In the genomic region with DNA sequence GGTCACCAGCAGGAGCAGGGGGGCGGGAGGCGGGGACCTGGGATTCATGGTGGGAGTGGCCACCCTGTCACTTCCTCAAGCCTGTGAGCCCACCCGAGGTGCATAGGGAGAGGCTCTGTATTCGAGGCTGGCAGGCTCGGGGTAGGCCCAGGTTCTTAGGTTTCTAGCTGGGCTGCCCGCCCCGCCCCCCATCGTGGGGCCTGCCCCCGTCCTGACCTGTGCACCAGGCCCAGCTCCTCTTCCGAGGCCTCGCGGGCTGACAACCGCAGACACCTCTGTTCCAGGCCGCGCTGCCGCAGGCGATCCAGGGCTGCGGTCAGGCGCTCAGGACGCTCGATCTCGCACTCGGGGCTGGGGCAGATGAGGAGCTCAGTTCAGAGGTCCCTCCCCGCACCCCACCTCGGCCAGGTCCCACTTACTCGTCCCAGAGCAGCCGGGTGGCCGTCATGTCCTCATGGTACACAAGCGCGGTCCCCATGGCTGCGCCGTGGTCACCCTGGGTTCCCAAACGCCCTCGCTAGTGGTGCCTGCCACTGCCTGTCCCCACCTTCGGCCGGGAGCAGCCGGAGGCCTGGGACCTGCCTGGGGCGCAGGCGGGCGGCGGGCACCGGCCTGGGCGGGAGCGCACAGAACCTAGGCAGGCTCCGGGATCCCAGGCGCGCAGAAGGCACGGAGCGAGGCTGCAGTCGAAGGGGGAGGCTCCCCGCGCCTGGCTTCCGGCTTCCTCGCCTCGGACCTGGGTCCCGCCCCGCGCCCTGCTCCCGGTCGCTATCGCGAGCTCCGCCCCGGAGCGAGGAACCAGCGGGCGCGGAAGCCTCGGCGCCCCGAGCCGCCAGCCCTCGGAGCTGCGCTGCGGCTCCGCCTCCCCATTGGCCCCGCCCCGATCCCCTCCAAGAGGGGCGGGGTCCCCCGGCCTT, we compare ENCODE assay signal across 8 cellular contexts. TPM values are rescaled to one million over a fixed set of nuclear protein-coding genes. Genes with fewer than 3 reads are reported as not detected.
A peak's percentile ranks its signal among the peaks of the same experiment; 100 is the strongest.
DNase-seq lines count a peak whose midpoint lies in the region; ATAC-seq and TF ChIP-seq lines count a peak whose summit lies in the region.

A gene with protein sequence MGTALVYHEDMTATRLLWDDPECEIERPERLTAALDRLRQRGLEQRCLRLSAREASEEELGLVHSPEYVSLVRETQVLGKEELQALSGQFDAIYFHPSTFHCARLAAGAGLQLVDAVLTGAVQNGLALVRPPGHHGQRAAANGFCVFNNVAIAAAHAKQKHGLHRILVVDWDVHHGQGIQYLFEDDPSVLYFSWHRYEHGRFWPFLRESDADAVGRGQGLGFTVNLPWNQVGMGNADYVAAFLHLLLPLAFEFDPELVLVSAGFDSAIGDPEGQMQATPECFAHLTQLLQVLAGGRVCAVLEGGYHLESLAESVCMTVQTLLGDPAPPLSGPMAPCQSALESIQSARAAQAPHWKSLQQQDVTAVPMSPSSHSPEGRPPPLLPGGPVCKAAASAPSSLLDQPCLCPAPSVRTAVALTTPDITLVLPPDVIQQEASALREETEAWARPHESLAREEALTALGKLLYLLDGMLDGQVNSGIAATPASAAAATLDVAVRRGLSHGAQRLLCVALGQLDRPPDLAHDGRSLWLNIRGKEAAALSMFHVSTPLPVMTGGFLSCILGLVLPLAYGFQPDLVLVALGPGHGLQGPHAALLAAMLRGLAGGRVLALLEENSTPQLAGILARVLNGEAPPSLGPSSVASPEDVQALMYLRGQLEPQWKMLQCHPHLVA (minus strand): TSS at position 711 of the 917 bp plus-strand sequence. CDS start 233 bp downstream, at position 478.

- H3K4me2 ChIP-seq in GM23338, result peak within 1 kb of the TSS; percentile 96

- H3K27ac ChIP-seq in GM23338 (ENCODE audit: low read depth), result no peak within 1 kb of the TSS
- H3K27ac ChIP-seq in caudate nucleus (ENCODE audit: low read depth, low read length), result peak within 1 kb of the TSS; percentile 44

- H3K9me2 ChIP-seq in GM23338 (ENCODE audit: insufficient read depth), result no peaks in the 10 kb centered on the region

- peak within 1 kb of the TSS; percentile 83 for H3K4me3 Mint-ChIP-seq in GM23338

- no peaks in the 10 kb centered on the region; the same call in 1 of the 2 replicates for H3K79me2 ChIP-seq in GM23338 (replicated peaks; ENCODE audit: insufficient read depth)

- peaks cover 8% of the 10 kb centered on the region for H3K27me3 Mint-ChIP-seq in GM23338 (ENCODE audit: insufficient read depth, low read depth, poor library complexity)

- TF ChIP-seq CTCF in GM23338 (conservative IDR thresholded peaks at IDR 0.05; ENCODE audit: low read depth in 2 of 2) (no peak), WI38 (IDR thresholded peaks at IDR 0.05; ENCODE audit: low read depth, low read length) (no peak)

- peak within 1 kb of the TSS; percentile 87; the same call in 1 of the 2 replicates for H2AFZ ChIP-seq in GM23338

- H3K36me3 Mint-ChIP-seq in GM23338 (ENCODE audit: low read depth), result peaks cover 8% of the 10 kb centered on the region; the same call in 2 of the 3 replicates

- H4K20me1 ChIP-seq in GM23338 (replicated peaks; ENCODE audit: insufficient read depth), result peaks cover 3% of the 10 kb centered on the region; the same call in 1 of the 2 replicates

- H3K4me1 ChIP-seq in GM23338 (ENCODE audit: insufficient read depth), result peaks cover under 1% of the 10 kb centered on the region; the same call in 1 of the 2 replicates

- no peaks in the 10 kb centered on the region for H3K27me3 ChIP-seq in GM23338 (ENCODE audit: insufficient read depth)

- H3F3A ChIP-seq in GM23338 (replicated peaks; ENCODE audit: low read depth), result peaks cover 6% of the 10 kb centered on the region; the same call in 1 of the 2 replicates

- no peaks in the 10 kb centered on the region for H3K36me3 ChIP-seq in GM23338 (ENCODE audit: insufficient read depth)

- ATAC-seq in GM23338 (peak; percentile 77), GM18870 (IDR thresholded peaks at IDR 0.05; ENCODE audit: unreplicated experiment) (no peak)

- H3K27ac Mint-ChIP-seq in GM23338, result no peak within 1 kb of the TSS

- peaks cover 10% of the 10 kb centered on the region for H3K4me1 Mint-ChIP-seq in GM23338

- peak; percentile 87 for DNase-seq in ELR (ENCODE audit: low read depth)
- DNase-seq in GM23338 (ENCODE audit: low spot score), result peak; percentile 94
- DNase-seq in NCI-H1105 (lab: John Stamatoyannopoulos, UW), result peak; percentile 55
- peak in 7 of 61 donors; percentile 12 to 74 (median 32) for DNase-seq in caudate nucleus (lab: John Stamatoyannopoulos, UW)
- DNase-seq in kidney glomerular epithelial cell (lab: John Stamatoyannopoulos, UW), result peak; percentile 63
- DNase-seq in stimulated activated CD4-positive, alpha-beta T cell treated with anti-CD3 and anti-CD28 coated beads, Interleukin-1b, Interleukin-23, amount 100 ng/mL, for 48 hours, result peak; percentile 85

- H3K9me3 Mint-ChIP-seq in GM23338, result no peaks in the 10 kb centered on the region

- peak within 1 kb of the TSS; percentile 86 for H3K4me3 ChIP-seq in GM23338
- H3K4me3 ChIP-seq in WI38 (ENCODE audit: low read depth, low read length), result peak within 1 kb of the TSS; percentile 79

TF ChIP-seq in GM23338, 12 proteins besides CTCF, POLR2A, EP300 and RAD21:
- TF ChIP-seq POLR2AphosphoS5 (IDR thresholded peaks at IDR 0.05; ENCODE audit: low read depth) (peak; percentile 37; the same call in 1 of the 2 replicates), EZH2phosphoT487 (IDR thresholded peaks at IDR 0.05; ENCODE audit: unreplicated experiment) (no peak)
TF ChIP-seq in GM23338: peak in this region for 1.

RNA-seq across cellular contexts. Expression of the gene that starts here (rescaled TPM):
- total RNA-seq in GM23338 (2014; rRNA removed; shearing (Covaris generic)), result 32.4 and 41.9 TPM in 2 replicates
- polyA plus RNA-seq in GM23338 (2016; fragmentation: Nextera tagmentation; extraction: Ambion mirVana), result 4.1 and 5.1 TPM in 2 replicates
